32 cellular contexts compared by ENCODE assay signal in genomic region chr6:135328136-135328535, GRCh38.
"Had no signal": no experiment of that assay in that cellular context is flagged by ENCODE, and none has a peak within 500 bp of the region (broad histone marks: within the 10 kb centered on the region; RNA-seq: fewer than 3 reads in every experiment).

No MANE protein-coding gene starts in this region.

- H3K27ac Mint-ChIP-seq: activated CD4-positive, alpha-beta memory T cell treated with anti-CD3 and anti-CD28 coated beads for 36 hours; activated CD4-positive, alpha-beta T cell treated with anti-CD3 and anti-CD28 coated beads for 36 hours; activated CD4-positive, alpha-beta T cell treated with anti-CD3 and anti-CD28 coated beads, Interleukin-2, amount 10 ng/mL, durations not matched to agents 24 days and 14 days; activated CD8-positive, alpha-beta memory T cell treated with anti-CD3 and anti-CD28 coated beads, Interleukin-2, amount 10 ng/mL, durations not matched to agents 7 days and 5 days; activated CD8-positive, alpha-beta T cell treated with anti-CD3 and anti-CD28 coated beads, Interleukin-2, amount 10 ng/mL, durations not matched to agents 7 days and 5 days; activated naive CD4-positive, alpha-beta T cell treated with anti-CD3 and anti-CD28 coated beads, Interleukin-2, amount 10 ng/mL, durations not matched to agents 7 days and 5 days; activated naive CD4-positive, alpha-beta T cell treated with anti-CD3 and anti-CD28 coated beads, Interleukin-2, amount 50 U/mL, for 72 hours; activated naive CD8-positive, alpha-beta T cell treated with anti-CD3 and anti-CD28 coated beads, Interleukin-2, amount 10 ng/mL, durations not matched to agents 7 days and 5 days; activated T-cell treated with anti-CD3 and anti-CD28 coated beads, Interleukin-2, amount 50 U/mL, for 24 hours; activated T-cell treated with anti-CD3 and anti-CD28 coated beads, Interleukin-2, amount 50 U/mL, for 72 hours had no signal

- H3K36me3 ChIP-seq: cardiac muscle cell, colonic mucosa had no signal

- H3K27ac ChIP-seq: body of pancreas, cardiac muscle cell, colonic mucosa, gastrocnemius medialis, heart left ventricle had no signal

- H3K4me3 ChIP-seq: body of pancreas, cardiac muscle cell, colonic mucosa, gastrocnemius medialis, heart left ventricle had no signal

- H3K36me3 Mint-ChIP-seq: activated CD4-positive, alpha-beta memory T cell treated with anti-CD3 and anti-CD28 coated beads for 36 hours; activated naive CD4-positive, alpha-beta T cell treated with anti-CD3 and anti-CD28 coated beads, Interleukin-2, amount 10 ng/mL, durations not matched to agents 7 days and 5 days; activated naive CD4-positive, alpha-beta T cell treated with anti-CD3 and anti-CD28 coated beads, Interleukin-2, amount 50 U/mL, for 72 hours had no signal

- H3K4me1 ChIP-seq: body of pancreas, colonic mucosa, gastrocnemius medialis, heart left ventricle had no signal

- ATAC-seq: activated CD4-positive, alpha-beta T cell treated with anti-CD3 and anti-CD28 coated beads for 36 hours; activated CD8-positive, alpha-beta memory T cell treated with anti-CD3 and anti-CD28 coated beads, Interleukin-2, amount 10 ng/mL, durations not matched to agents 7 days and 5 days; activated CD8-positive, alpha-beta T cell treated with anti-CD3 and anti-CD28 coated beads, Interleukin-2, amount 10 ng/mL, durations not matched to agents 7 days and 5 days; activated naive CD4-positive, alpha-beta T cell treated with anti-CD3 and anti-CD28 coated beads, Interleukin-2, amount 50 U/mL, for 72 hours; activated T-cell treated with anti-CD3 and anti-CD28 coated beads, Interleukin-2, amount 50 U/mL, for 72 hours; body of pancreas; esophagus mucosa; gastrocnemius medialis; heart left ventricle had no signal

- H3K27me3 ChIP-seq: body of pancreas, cardiac muscle cell, colonic mucosa, gastrocnemius medialis, heart left ventricle had no signal

- DNase-seq: activated CD4-positive, alpha-beta memory T cell treated with anti-CD3 and anti-CD28 coated beads for 36 hours; activated CD4-positive, alpha-beta T cell treated with anti-CD3 and anti-CD28 coated beads for 36 hours; activated CD4-positive, alpha-beta T cell treated with anti-CD3 and anti-CD28 coated beads, Interleukin-2, amount 10 ng/mL, durations not matched to agents 24 days and 14 days; activated CD4-positive, CD25-positive, alpha-beta regulatory T cell; activated CD4-positive, CD25-positive, alpha-beta regulatory T cell treated with anti-CD3 and anti-CD28 coated beads, Interleukin-2, amount 50 U/mL, for 72 hours; activated CD8-positive, alpha-beta memory T cell treated with anti-CD3 and anti-CD28 coated beads, Interleukin-2, amount 10 ng/mL, durations not matched to agents 7 days and 5 days; activated CD8-positive, alpha-beta memory T cell treated with anti-CD3 and anti-CD28 coated beads, Interleukin-2, amount 50 U/mL, for 4 hours; activated CD8-positive, alpha-beta T cell treated with anti-CD3 and anti-CD28 coated beads, Interleukin-2, amount 10 ng/mL, durations not matched to agents 7 days and 5 days; activated gamma-delta T cell; activated naive CD4-positive, alpha-beta T cell; activated naive CD4-positive, alpha-beta T cell treated with anti-CD3 and anti-CD28 coated beads, Interleukin-2, amount 10 ng/mL, durations not matched to agents 7 days and 5 days; activated naive CD8-positive, alpha-beta T cell treated with anti-CD3 and anti-CD28 coated beads, Interleukin-2, amount 10 ng/mL, durations not matched to agents 7 days and 5 days; activated T-cell treated with anti-CD3 and anti-CD28 coated beads, Interleukin-2, amount 50 U/mL, for 24 hours; activated T-cell treated with anti-CD3 and anti-CD28 coated beads, Interleukin-2, amount 50 U/mL, for 72 hours; amygdala; aorta; body of pancreas; central memory CD4-positive, alpha-beta T cell; cerebellar nuclear complex; colonic mucosa; effector CD8-positive, alpha-beta T cell; foreskin fibroblast; gastrocnemius medialis; glutamatergic neuron; heart left ventricle; hypothalamus; T-helper 2 cell had no signal

- H3K9me3 ChIP-seq: body of pancreas, colonic mucosa, gastrocnemius medialis had no signal

- FAIRE-seq: endometrium, endothelial cell of umbilical vein had no signal

- H3K9me3 Mint-ChIP-seq: activated CD4-positive, alpha-beta memory T cell treated with anti-CD3 and anti-CD28 coated beads for 36 hours; activated naive CD4-positive, alpha-beta T cell treated with anti-CD3 and anti-CD28 coated beads, Interleukin-2, amount 10 ng/mL, durations not matched to agents 7 days and 5 days; activated naive CD4-positive, alpha-beta T cell treated with anti-CD3 and anti-CD28 coated beads, Interleukin-2, amount 50 U/mL, for 72 hours; activated naive CD8-positive, alpha-beta T cell treated with anti-CD3 and anti-CD28 coated beads, Interleukin-2, amount 10 ng/mL, durations not matched to agents 7 days and 5 days; activated T-cell treated with anti-CD3 and anti-CD28 coated beads, Interleukin-2, amount 50 U/mL, for 24 hours; activated T-cell treated with anti-CD3 and anti-CD28 coated beads, Interleukin-2, amount 50 U/mL, for 72 hours had no signal

- H3K4me3 Mint-ChIP-seq: activated CD4-positive, alpha-beta memory T cell treated with anti-CD3 and anti-CD28 coated beads for 36 hours; activated CD4-positive, alpha-beta T cell treated with anti-CD3 and anti-CD28 coated beads for 36 hours; activated CD4-positive, alpha-beta T cell treated with anti-CD3 and anti-CD28 coated beads, Interleukin-2, amount 10 ng/mL, durations not matched to agents 24 days and 14 days; activated CD8-positive, alpha-beta memory T cell treated with anti-CD3 and anti-CD28 coated beads, Interleukin-2, amount 10 ng/mL, durations not matched to agents 7 days and 5 days; activated CD8-positive, alpha-beta T cell treated with anti-CD3 and anti-CD28 coated beads, Interleukin-2, amount 10 ng/mL, durations not matched to agents 7 days and 5 days; activated naive CD4-positive, alpha-beta T cell treated with anti-CD3 and anti-CD28 coated beads, Interleukin-2, amount 10 ng/mL, durations not matched to agents 7 days and 5 days; activated naive CD8-positive, alpha-beta T cell treated with anti-CD3 and anti-CD28 coated beads, Interleukin-2, amount 10 ng/mL, durations not matched to agents 7 days and 5 days; activated T-cell treated with anti-CD3 and anti-CD28 coated beads, Interleukin-2, amount 50 U/mL, for 24 hours; activated T-cell treated with anti-CD3 and anti-CD28 coated beads, Interleukin-2, amount 50 U/mL, for 72 hours had no signal

- H3K27me3 Mint-ChIP-seq: activated CD4-positive, alpha-beta memory T cell treated with anti-CD3 and anti-CD28 coated beads for 36 hours; activated CD4-positive, alpha-beta T cell treated with anti-CD3 and anti-CD28 coated beads for 36 hours; activated CD4-positive, alpha-beta T cell treated with anti-CD3 and anti-CD28 coated beads, Interleukin-2, amount 10 ng/mL, durations not matched to agents 24 days and 14 days; activated CD8-positive, alpha-beta memory T cell treated with anti-CD3 and anti-CD28 coated beads, Interleukin-2, amount 10 ng/mL, durations not matched to agents 7 days and 5 days; activated naive CD4-positive, alpha-beta T cell treated with anti-CD3 and anti-CD28 coated beads, Interleukin-2, amount 10 ng/mL, durations not matched to agents 7 days and 5 days; activated naive CD8-positive, alpha-beta T cell treated with anti-CD3 and anti-CD28 coated beads, Interleukin-2, amount 10 ng/mL, durations not matched to agents 7 days and 5 days; activated T-cell treated with anti-CD3 and anti-CD28 coated beads, Interleukin-2, amount 50 U/mL, for 24 hours had no signal
